ENCODE assay signal across 11 cellular contexts in genomic region chr9:111959960-111960359, GRCh38.
DNase-seq lines count a peak whose midpoint lies in the region; TF ChIP-seq lines count a peak whose summit lies in the region.
"Had no signal": no experiment of that assay in that cellular context is flagged by ENCODE, and none has a peak within 500 bp of the region (broad histone marks: within the 10 kb centered on the region; RNA-seq: fewer than 3 reads in every experiment).

No MANE protein-coding gene starts in this region.

- no peaks in the 10 kb centered on the region for H3K9me3 ChIP-seq in suprapubic skin

- TF ChIP-seq CTCF in astrocyte of the spinal cord (IDR thresholded peaks at IDR 0.05; ENCODE audit: low read depth, low read length): no peak
- TF ChIP-seq CTCF in suprapubic skin (IDR thresholded peaks at IDR 0.05): no peak

- in situ Hi-C loops in astrocyte of the spinal cord (cut with HindIII; ENCODE audit: low sequenced_read_pairs): no loop called here

- TF ChIP-seq EP300 in suprapubic skin (IDR thresholded peaks at IDR 0.05): no peak

- H3K27ac ChIP-seq in suprapubic skin: peak overlapping the region; percentile 16
- H3K27ac ChIP-seq: WERI-Rb-1 had no signal

- peaks cover 21% of the 10 kb centered on the region for H3K4me1 ChIP-seq in suprapubic skin

- DNase-seq in HT1080 (ENCODE audit: low read depth) (peak; percentile 92), astrocyte of the spinal cord (ENCODE audit: low read depth, low spot score) (peak; percentile 74), iris pigment epithelial cell (ENCODE audit: low read depth) (peak; percentile 76), suprapubic skin (ENCODE audit: low spot score in 2 of 2) (no peak), NCI-H1417 treated with DMSO at 0.1 percent for 48 hours (lab: John Stamatoyannopoulos, UW) (no peak), D341Med (ENCODE audit: low spot score) (no peak), KG1 (lab: John Stamatoyannopoulos, UW) (no peak)
- DNase-seq: activated CD8-positive, alpha-beta memory T cell treated with anti-CD3 and anti-CD28 coated beads, Interleukin-2, amount 50 U/mL, for 4 hours; COR-L47; NCI-H1694 treated with DMSO at 0.1 percent for 48 hours; WERI-Rb-1 had no signal

- no peaks in the 10 kb centered on the region for H3K36me3 ChIP-seq in suprapubic skin
- H3K36me3 ChIP-seq: WERI-Rb-1 had no signal

- H3K4me3 ChIP-seq in astrocyte of the spinal cord (ENCODE audit: low read depth, low read length) (no peak overlapping the region), suprapubic skin (no peak overlapping the region)

- H3K27me3 ChIP-seq in suprapubic skin: no peaks in the 10 kb centered on the region

- TF ChIP-seq POLR2A in suprapubic skin (IDR thresholded peaks at IDR 0.05): no peak

- WGBS in suprapubic skin: 75% methylated on average over 5 of the region's 5 CpGs

Comparison
In these comparisons a context has a peak if more than half of its experiments do, and no peak if none do; other contexts are left out.
1. DNase-seq: peak in HT1080 (single experiment), astrocyte of the spinal cord (single experiment) and iris pigment epithelial cell (single experiment); none in suprapubic skin (0 of 2), NCI-H1417 treated with DMSO at 0.1 percent for 48 hours (single experiment), D341Med (single experiment) and KG1 (single experiment).